Comparison of ENCODE assay signal across 18 cellular contexts in the genomic region with DNA sequence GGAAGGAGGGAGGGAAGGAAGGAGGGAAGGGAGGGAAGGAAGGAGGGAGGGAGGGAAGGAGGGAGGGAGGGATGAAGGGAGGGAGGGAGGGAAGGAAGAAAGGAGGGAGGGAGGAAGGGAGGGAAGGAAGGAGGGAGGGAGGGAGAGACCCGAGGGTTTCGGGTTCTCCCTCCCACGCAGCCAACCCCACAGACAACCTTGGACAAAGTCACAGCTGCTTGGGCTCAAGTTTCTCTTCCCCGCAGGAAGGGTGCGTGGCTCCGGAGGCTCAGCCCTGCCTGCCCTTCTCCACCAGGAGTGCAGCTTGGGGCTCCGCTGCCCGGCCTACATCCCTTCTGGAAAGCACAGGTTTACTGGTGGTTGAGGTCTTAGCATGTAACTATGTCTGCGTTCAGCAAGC.
"Had no signal": no experiment of that assay in that cellular context is flagged by ENCODE, and none has a peak within 500 bp of the region (broad histone marks: within the 10 kb centered on the region; RNA-seq: fewer than 3 reads in every experiment).

No MANE protein-coding gene starts in this region.

- H3K9ac ChIP-seq: parathyroid adenoma had no signal

- H3K4me1 ChIP-seq: parathyroid adenoma had no signal

- H3K9me3 ChIP-seq: body of pancreas, gastroesophageal sphincter, left lung, thyroid gland had no signal

- ATAC-seq: body of pancreas, gastroesophageal sphincter, left lung, T-helper 17 cell had no signal

- H3K4me3 ChIP-seq: body of pancreas, gastroesophageal sphincter, left lung, skin epidermis, thyroid gland had no signal

- H3K9me3 Mint-ChIP-seq: activated naive CD4-positive, alpha-beta T cell treated with anti-CD3 and anti-CD28 coated beads, Interleukin-2, amount 50 U/mL, for 24 hours; central memory CD8-positive, alpha-beta T cell; immature natural killer cell; memory B cell had no signal

- H3K27me3 ChIP-seq: body of pancreas, gastroesophageal sphincter, left lung, thyroid gland had no signal

- H3K27ac ChIP-seq: body of pancreas, epithelial cell of prostate, gastroesophageal sphincter, left lung, parathyroid adenoma, skin epidermis, thyroid gland had no signal

- H3K27me3 Mint-ChIP-seq: activated naive CD4-positive, alpha-beta T cell treated with anti-CD3 and anti-CD28 coated beads, Interleukin-2, amount 50 U/mL, for 24 hours; central memory CD8-positive, alpha-beta T cell; memory B cell; T-helper 17 cell had no signal

- H3K27ac Mint-ChIP-seq: memory B cell had no signal

- DNase-seq: activated CD4-positive, alpha-beta T cell treated with anti-CD3 and anti-CD28 coated beads, Interleukin-2, amount 50 U/mL, for 1 hour; activated effector memory CD4-positive, alpha-beta T cell treated with Interleukin-2 at 50 U/mL for 16 hours; amniotic stem cell; body of pancreas; cortex of kidney; effector CD8-positive, alpha-beta T cell; hippocampal formation; immature natural killer cell; left lung; T-helper 17 cell; thyroid gland had no signal

- H3K36me3 Mint-ChIP-seq: memory B cell had no signal

- H3K4me3 Mint-ChIP-seq: activated naive CD4-positive, alpha-beta T cell treated with anti-CD3 and anti-CD28 coated beads, Interleukin-2, amount 50 U/mL, for 24 hours; central memory CD8-positive, alpha-beta T cell; immature natural killer cell; memory B cell; T-helper 17 cell had no signal
